Comparison of ENCODE assay signal across 1 cellular context in the genomic region with DNA sequence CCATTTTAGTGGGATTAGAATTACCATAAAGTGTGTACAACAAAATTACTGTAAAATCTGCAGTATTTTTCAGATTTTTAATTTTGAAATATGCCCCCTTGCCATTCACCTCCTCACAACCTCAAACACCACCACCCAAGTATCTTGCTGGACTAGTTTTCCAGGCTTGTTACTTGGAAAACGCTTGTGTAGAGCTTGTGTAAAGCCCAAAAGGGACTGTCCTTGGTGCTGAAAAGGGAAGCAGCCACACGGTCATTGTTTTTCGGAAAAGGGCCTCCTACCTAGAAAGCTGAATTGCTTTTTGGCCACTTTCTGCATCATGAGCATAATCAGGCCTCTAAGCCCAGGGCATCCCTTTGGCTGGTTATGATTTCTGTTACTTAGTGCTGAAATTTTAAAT.
TF ChIP-seq lines count a peak whose summit lies in the region.

No MANE protein-coding gene starts in this region.

TF ChIP-seq in HEK293T, 16 proteins besides CTCF, POLR2A, EP300 and RAD21 (continued from another document):
- TF ChIP-seq, protein P1, sequence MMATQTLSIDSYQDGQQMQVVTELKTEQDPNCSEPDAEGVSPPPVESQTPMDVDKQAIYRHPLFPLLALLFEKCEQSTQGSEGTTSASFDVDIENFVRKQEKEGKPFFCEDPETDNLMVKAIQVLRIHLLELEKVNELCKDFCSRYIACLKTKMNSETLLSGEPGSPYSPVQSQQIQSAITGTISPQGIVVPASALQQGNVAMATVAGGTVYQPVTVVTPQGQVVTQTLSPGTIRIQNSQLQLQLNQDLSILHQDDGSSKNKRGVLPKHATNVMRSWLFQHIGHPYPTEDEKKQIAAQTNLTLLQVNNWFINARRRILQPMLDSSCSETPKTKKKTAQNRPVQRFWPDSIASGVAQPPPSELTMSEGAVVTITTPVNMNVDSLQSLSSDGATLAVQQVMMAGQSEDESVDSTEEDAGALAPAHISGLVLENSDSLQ (IDR thresholded peaks at IDR 0.05) = no peak
- TF ChIP-seq L3MBTL2 (conservative IDR thresholded peaks at IDR 0.05) (no peak), SP1 (IDR thresholded peaks at IDR 0.05) (no peak), TARDBP (IDR thresholded peaks at IDR 0.05) (no peak), FOXK2 (IDR thresholded peaks at IDR 0.05) (no peak)
